Comparison of ENCODE assay signal across 23 cellular contexts in the genomic region with DNA sequence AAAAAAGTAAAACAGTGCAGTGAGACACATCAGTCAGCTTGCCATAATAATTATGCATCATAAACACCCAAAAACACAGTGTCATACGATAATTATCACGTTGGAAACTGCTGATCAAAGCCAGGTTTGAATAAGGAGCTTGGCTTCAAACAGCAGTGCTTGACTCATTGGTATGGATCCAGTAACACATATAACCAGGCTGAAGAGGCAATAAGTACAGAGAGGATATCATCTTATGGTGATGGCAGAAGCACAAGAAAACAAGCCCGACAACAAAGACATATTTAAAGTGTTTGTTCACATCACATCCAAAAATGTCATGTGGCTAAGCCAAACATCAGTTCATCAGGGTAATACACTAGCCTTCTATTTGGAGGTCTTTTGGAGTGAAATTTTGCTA.
"Had no signal": no experiment of that assay in that cellular context is flagged by ENCODE, and none has a peak within 500 bp of the region (broad histone marks: within the 10 kb centered on the region; RNA-seq: fewer than 3 reads in every experiment).

No MANE protein-coding gene starts in this region.

- H3K9me3 ChIP-seq: MG63 had no signal

- H3K27ac Mint-ChIP-seq: activated B cell treated with CpG ODN at 0.5 μM for 24 hours; activated CD4-positive, alpha-beta T cell treated with anti-CD3 and anti-CD28 coated beads, Interleukin-2, amount 10 ng/mL, durations not matched to agents 24 days and 14 days; activated naive CD4-positive, alpha-beta T cell treated with anti-CD3 and anti-CD28 coated beads, Interleukin-2, amount 50 U/mL, for 24 hours; T-cell had no signal

- H3K27me3 ChIP-seq: MG63 had no signal

- H3K4me1 Mint-ChIP-seq: activated B cell treated with CpG ODN at 0.5 μM for 24 hours; activated CD4-positive, alpha-beta T cell treated with anti-CD3 and anti-CD28 coated beads, Interleukin-2, amount 10 ng/mL, durations not matched to agents 24 days and 14 days; activated naive CD4-positive, alpha-beta T cell treated with anti-CD3 and anti-CD28 coated beads, Interleukin-2, amount 50 U/mL, for 24 hours; T-cell had no signal

- H3K4me2 ChIP-seq: KMS-11 had no signal

- H3K36me3 Mint-ChIP-seq: activated naive CD4-positive, alpha-beta T cell treated with anti-CD3 and anti-CD28 coated beads, Interleukin-2, amount 50 U/mL, for 24 hours; T-cell had no signal

- H3K9me3 Mint-ChIP-seq: activated CD4-positive, alpha-beta T cell treated with anti-CD3 and anti-CD28 coated beads, Interleukin-2, amount 10 ng/mL, durations not matched to agents 24 days and 14 days; activated naive CD4-positive, alpha-beta T cell treated with anti-CD3 and anti-CD28 coated beads, Interleukin-2, amount 50 U/mL, for 24 hours had no signal

- H3K4me3 Mint-ChIP-seq: activated B cell treated with CpG ODN at 0.5 μM for 24 hours; activated CD4-positive, alpha-beta T cell treated with anti-CD3 and anti-CD28 coated beads, Interleukin-2, amount 10 ng/mL, durations not matched to agents 24 days and 14 days; activated naive CD4-positive, alpha-beta T cell treated with anti-CD3 and anti-CD28 coated beads, Interleukin-2, amount 50 U/mL, for 24 hours; T-cell had no signal

- DNase-seq: activated B cell treated with CpG ODN at 0.5 μM for 24 hours; activated CD4-positive, alpha-beta T cell treated with anti-CD3 and anti-CD28 coated beads for 1 hour; activated CD4-positive, alpha-beta T cell treated with anti-CD3 and anti-CD28 coated beads, Interleukin-2, amount 10 ng/mL, durations not matched to agents 24 days and 14 days; activated CD4-positive, alpha-beta T cell treated with anti-CD3 and anti-CD28 coated beads, Interleukin-2, amount 50 U/mL, for 48 hours; activated T-cell treated with anti-CD3 and anti-CD28 coated beads, Interleukin-2, amount 50 U/mL, for 48 hours; aorta; central memory CD4-positive, alpha-beta T cell; MG63; NCI-H1436 treated with DMSO at 0.1 percent for 48 hours; NCI-H187; NCI-H2081; NCI-H2171; NCI-H345; NCI-H510A treated with DMSO at 0.1 percent for 48 hours; OCI-M1; RPMI8226; T-cell; T-helper 2 cell; T1000 had no signal

- H3K27ac ChIP-seq: coronary artery, KMS-11, SK-N-MC had no signal

- H3K4me3 ChIP-seq: coronary artery, MG63, SK-N-MC had no signal

- H3K27me3 Mint-ChIP-seq: activated B cell treated with CpG ODN at 0.5 μM for 24 hours; activated CD4-positive, alpha-beta T cell treated with anti-CD3 and anti-CD28 coated beads, Interleukin-2, amount 10 ng/mL, durations not matched to agents 24 days and 14 days; activated naive CD4-positive, alpha-beta T cell treated with anti-CD3 and anti-CD28 coated beads, Interleukin-2, amount 50 U/mL, for 24 hours; T-cell had no signal

- H3K36me3 ChIP-seq: MG63 had no signal

- H3K9ac ChIP-seq: KMS-11 had no signal
